10 cellular contexts compared by ENCODE assay signal in the genomic region with DNA sequence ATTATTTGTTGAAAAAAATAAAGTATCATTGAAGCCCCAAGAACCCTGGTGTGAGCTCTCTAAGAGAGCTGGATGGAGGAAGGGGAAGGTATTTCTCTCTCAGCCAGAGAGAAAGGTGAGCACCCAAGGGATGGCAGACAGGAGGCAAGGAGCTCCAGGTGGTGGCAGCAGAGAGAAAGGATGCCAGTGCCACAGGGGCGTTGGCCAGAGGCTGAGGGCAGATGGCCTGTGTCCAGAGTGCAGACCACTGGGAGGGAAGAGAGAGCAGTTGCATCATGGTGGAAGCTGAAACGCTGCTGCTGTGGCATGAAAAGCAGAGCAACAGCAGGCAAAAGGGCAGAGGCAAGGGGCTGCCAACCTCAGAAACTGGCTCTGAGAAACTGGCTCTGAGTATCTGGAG. TPM values are rescaled to one million over a fixed set of nuclear protein-coding genes. Genes with fewer than 3 reads are reported as not detected.
DNase-seq lines count a peak whose midpoint lies in the region; ATAC-seq and TF ChIP-seq lines count a peak whose summit lies in the region.
"Had no signal": no experiment of that assay in that cellular context is flagged by ENCODE, and none has a peak within 500 bp of the region (broad histone marks: within the 10 kb centered on the region; RNA-seq: fewer than 3 reads in every experiment).

No MANE protein-coding gene starts in this region.

- H4K20me1 ChIP-seq in smooth muscle cell (ENCODE audit: low read depth) = no peaks in the 10 kb centered on the region

- H3K4me3 Mint-ChIP-seq in activated CD8-positive, alpha-beta T cell treated with anti-CD3 and anti-CD28 coated beads for 36 hours = no peak overlapping the region
- H3K4me3 Mint-ChIP-seq in activated CD8-positive, alpha-beta T cell treated with anti-CD3 and anti-CD28 coated beads, Interleukin-2, amount 10 ng/mL, durations not matched to agents 7 days and 5 days = no peak overlapping the region

- peak; percentile 27 for ATAC-seq in activated CD8-positive, alpha-beta T cell treated with anti-CD3 and anti-CD28 coated beads for 36 hours
- no peak for ATAC-seq in activated CD8-positive, alpha-beta T cell treated with anti-CD3 and anti-CD28 coated beads, Interleukin-2, amount 10 ng/mL, durations not matched to agents 7 days and 5 days
- ATAC-seq in HG02840 (IDR thresholded peaks at IDR 0.05; ENCODE audit: low FRiP score, unreplicated experiment) = no peak

- peaks cover 8% of the 10 kb centered on the region for H3K27me3 Mint-ChIP-seq in activated CD8-positive, alpha-beta T cell treated with anti-CD3 and anti-CD28 coated beads for 36 hours
- H3K27me3 Mint-ChIP-seq in activated CD8-positive, alpha-beta T cell treated with anti-CD3 and anti-CD28 coated beads, Interleukin-2, amount 10 ng/mL, durations not matched to agents 7 days and 5 days (ENCODE audit: low read depth) = peaks cover 25% of the 10 kb centered on the region

- H3K4me3 ChIP-seq in epithelial cell of proximal tubule (ENCODE audit: low read depth, low read length) (no peak overlapping the region), smooth muscle cell (no peak overlapping the region)

- peaks cover 16% of the 10 kb centered on the region for H3K4me1 Mint-ChIP-seq in activated CD8-positive, alpha-beta T cell treated with anti-CD3 and anti-CD28 coated beads for 36 hours (ENCODE audit: low read depth)
- peaks cover 13% of the 10 kb centered on the region for H3K4me1 Mint-ChIP-seq in activated CD8-positive, alpha-beta T cell treated with anti-CD3 and anti-CD28 coated beads, Interleukin-2, amount 10 ng/mL, durations not matched to agents 7 days and 5 days (ENCODE audit: low read depth)

- peaks cover 23% of the 10 kb centered on the region for H3K79me2 ChIP-seq in smooth muscle cell (ENCODE audit: low read depth)

- peak; percentile 32 for TF ChIP-seq CTCF in activated CD8-positive, alpha-beta T cell treated with anti-CD3 and anti-CD28 coated beads for 36 hours (IDR thresholded peaks at IDR 0.05)
- peak; percentile 81 for TF ChIP-seq CTCF in epithelial cell of proximal tubule (conservative IDR thresholded peaks at IDR 0.05; ENCODE audit: low read depth, low read length)
- peak; percentile 16 for TF ChIP-seq CTCF in smooth muscle cell (IDR thresholded peaks at IDR 0.05; ENCODE audit: borderline replicate concordance, insufficient read depth, poor library complexity, severe bottlenecking)

- peak overlapping the region; percentile 6 for H3K4me2 ChIP-seq in smooth muscle cell

- no peaks in the 10 kb centered on the region for H3K9me3 ChIP-seq in smooth muscle cell (replicated peaks; ENCODE audit: low read depth)

- H3K27ac Mint-ChIP-seq in activated CD8-positive, alpha-beta T cell treated with anti-CD3 and anti-CD28 coated beads for 36 hours = no peak overlapping the region
- no peak overlapping the region for H3K27ac Mint-ChIP-seq in activated CD8-positive, alpha-beta T cell treated with anti-CD3 and anti-CD28 coated beads, Interleukin-2, amount 10 ng/mL, durations not matched to agents 7 days and 5 days

- CTCF ChIA-PET in activated CD8-positive, alpha-beta T cell treated with anti-CD3 and anti-CD28 coated beads for 36 hours (lab: Charles Lee) = interaction anchor here (0.8 to 4.4 kb wide), 10 partner anchors 7 to 277 kb away, joined by 3 to 28 read pairs (median 4); no protein-coding TSS in a partner anchor
- CTCF ChIA-PET in activated CD8-positive, alpha-beta T cell treated with anti-CD3 and anti-CD28 coated beads, Interleukin-2, amount 10 ng/mL, durations not matched to agents 7 days and 5 days (lab: Charles Lee) = interaction anchor here (0.7 to 2.8 kb wide), 10 partner anchors 14 to 299 kb away, joined by 3 to 19 read pairs (median 4); no protein-coding TSS in a partner anchor

- DNase-seq in activated CD8-positive, alpha-beta T cell treated with anti-CD3 and anti-CD28 coated beads for 36 hours = peak; percentile 30
- no peak for DNase-seq in activated CD8-positive, alpha-beta T cell treated with anti-CD3 and anti-CD28 coated beads, Interleukin-2, amount 10 ng/mL, durations not matched to agents 7 days and 5 days
- DNase-seq in NCI-H1417 treated with DMSO at 0.1 percent for 48 hours (lab: John Stamatoyannopoulos, UW) = peak; percentile 25
- no peak for DNase-seq in epithelial cell of proximal tubule (ENCODE audit: low read depth)
- no peak for DNase-seq in smooth muscle cell (lab: John Stamatoyannopoulos, UW; ENCODE audit: unreplicated experiment)
- DNase-seq in NCI-H2196 treated with DMSO at 0.1 percent for 48 hours (lab: John Stamatoyannopoulos, UW; ENCODE audit: unreplicated experiment) = no peak
- DNase-seq in GDM1 (lab: John Stamatoyannopoulos, UW) = no peak
- DNase-seq: NCI-H187 treated with DMSO at 0.1 percent for 48 hours had no signal

- H3K36me3 ChIP-seq in smooth muscle cell (ENCODE audit: low read depth) = no peaks in the 10 kb centered on the region

- peaks cover 7% of the 10 kb centered on the region for H3F3A ChIP-seq in smooth muscle cell (ENCODE audit: low read depth)

- H3K27me3 ChIP-seq in smooth muscle cell (ENCODE audit: low read depth) = peaks cover 1% of the 10 kb centered on the region

- H3K36me3 Mint-ChIP-seq in activated CD8-positive, alpha-beta T cell treated with anti-CD3 and anti-CD28 coated beads for 36 hours (ENCODE audit: low read depth) = no peaks in the 10 kb centered on the region
- H3K36me3 Mint-ChIP-seq in activated CD8-positive, alpha-beta T cell treated with anti-CD3 and anti-CD28 coated beads, Interleukin-2, amount 10 ng/mL, durations not matched to agents 7 days and 5 days (ENCODE audit: low read depth) = no peaks in the 10 kb centered on the region

- no peaks in the 10 kb centered on the region for H3K9me3 Mint-ChIP-seq in activated CD8-positive, alpha-beta T cell treated with anti-CD3 and anti-CD28 coated beads for 36 hours
- H3K9me3 Mint-ChIP-seq in activated CD8-positive, alpha-beta T cell treated with anti-CD3 and anti-CD28 coated beads, Interleukin-2, amount 10 ng/mL, durations not matched to agents 7 days and 5 days (ENCODE audit: insufficient read depth) = no peaks in the 10 kb centered on the region

- H3K27ac ChIP-seq in smooth muscle cell (ENCODE audit: low read depth) = no peak overlapping the region

- no peak overlapping the region for H3K9ac ChIP-seq in smooth muscle cell (ENCODE audit: low read depth)

- 42% methylated on average over 2 of the region's 2 CpGs for WGBS in smooth muscle cell (ENCODE audit: low lambda C conversion rate)

- no peak overlapping the region for H2AFZ ChIP-seq in smooth muscle cell (ENCODE audit: low read depth)

- intact Hi-C loops in activated CD8-positive, alpha-beta T cell treated with anti-CD3 and anti-CD28 coated beads for 36 hours (cut with micrococcal nuclease) = no loop called here

- POLR2A ChIA-PET in activated CD8-positive, alpha-beta T cell treated with anti-CD3 and anti-CD28 coated beads for 36 hours (lab: Charles Lee) = no interaction called here
- POLR2A ChIA-PET in activated CD8-positive, alpha-beta T cell treated with anti-CD3 and anti-CD28 coated beads, Interleukin-2, amount 10 ng/mL, durations not matched to agents 7 days and 5 days (lab: Charles Lee) = no interaction called here

- H3K4me1 ChIP-seq in smooth muscle cell (ENCODE audit: low read depth) = peaks cover 44% of the 10 kb centered on the region

RNA-seq across cellular contexts. Expression of gene SPON1, which starts 8.5 kb away (rescaled TPM):
- 1 to 10 TPM in 1 of 2 experiments, under 1 TPM in 1; 0.96 to 1.4 TPM for total RNA-seq in activated CD8-positive, alpha-beta T cell treated with anti-CD3 and anti-CD28 coated beads for 36 hours
- under 1 TPM; 0.42 to 0.47 TPM for total RNA-seq in activated CD8-positive, alpha-beta T cell treated with anti-CD3 and anti-CD28 coated beads, Interleukin-2, amount 10 ng/mL, durations not matched to agents 7 days and 5 days
- total RNA-seq in epithelial cell of proximal tubule (20.5 and 22.4 TPM in 2 replicates), smooth muscle cell (38.0 and 58.8 TPM in 2 replicates)
- polyA plus RNA-seq in smooth muscle cell = 21.3 and 40.6 TPM in 2 replicates
- total RNA-seq: pulmonary artery endothelial cell had no signal

Comparison
In these comparisons a context has a peak if more than half of its experiments do, and no peak if none do; other contexts are left out.
1. DNase-seq: peak in activated CD8-positive, alpha-beta T cell treated with anti-CD3 and anti-CD28 coated beads for 36 hours (single experiment) and NCI-H1417 treated with DMSO at 0.1 percent for 48 hours (single experiment); none in activated CD8-positive, alpha-beta T cell treated with anti-CD3 and anti-CD28 coated beads, Interleukin-2, amount 10 ng/mL, durations not matched to agents 7 days and 5 days (single experiment), epithelial cell of proximal tubule (single experiment), smooth muscle cell (single experiment), NCI-H2196 treated with DMSO at 0.1 percent for 48 hours (single experiment) and GDM1 (single experiment).
2. CTCF ChIP-seq: peak in every context shown above with its lines; median percentile 81 in epithelial cell of proximal tubule; 32 in activated CD8-positive, alpha-beta T cell treated with anti-CD3 and anti-CD28 coated beads for 36 hours; 16 in smooth muscle cell.